ENCODE assay signal across 16 cellular contexts in genomic region chr2:239776441-239777033, GRCh38.
DNase-seq lines count a peak whose midpoint lies in the region; ATAC-seq and TF ChIP-seq lines count a peak whose summit lies in the region.
"Had no signal": no experiment of that assay in that cellular context is flagged by ENCODE, and none has a peak within 500 bp of the region (broad histone marks: within the 10 kb centered on the region; RNA-seq: fewer than 3 reads in every experiment).

No MANE protein-coding gene starts in this region.

- ATAC-seq in GM18505 (IDR thresholded peaks at IDR 0.05; ENCODE audit: unreplicated experiment): no peak

- H3K27me3 ChIP-seq in osteoblast (ENCODE audit: insufficient read depth, low read length) (no peaks in the 10 kb centered on the region), HAP-1 (ENCODE audit: low read depth) (no peaks in the 10 kb centered on the region)

- no peak overlapping the region for H3K4me2 ChIP-seq in osteoblast (ENCODE audit: insufficient read depth, low read length)

- no peak overlapping the region for H3K4me3 Mint-ChIP-seq in activated naive CD4-positive, alpha-beta T cell treated with anti-CD3 and anti-CD28 coated beads, Interleukin-2, amount 10 ng/mL, durations not matched to agents 7 days and 5 days
- H3K4me3 Mint-ChIP-seq: CD4-positive, alpha-beta T cell had no signal

- H3K27ac ChIP-seq in osteoblast (ENCODE audit: low read depth, low read length): no peak overlapping the region

- no peaks in the 10 kb centered on the region for H3K79me2 ChIP-seq in osteoblast (ENCODE audit: insufficient read depth, low read length)

- H3K36me3 Mint-ChIP-seq in activated naive CD4-positive, alpha-beta T cell treated with anti-CD3 and anti-CD28 coated beads, Interleukin-2, amount 10 ng/mL, durations not matched to agents 7 days and 5 days: no peaks in the 10 kb centered on the region

- DNase-seq in activated naive CD4-positive, alpha-beta T cell treated with anti-CD3 and anti-CD28 coated beads, Interleukin-2, amount 10 ng/mL, durations not matched to agents 7 days and 5 days: peak; percentile 14
- no peak for DNase-seq in activated naive CD4-positive, alpha-beta T cell (lab: John Stamatoyannopoulos, UW)
- DNase-seq in ecto neural progenitor cell (ENCODE audit: low spot score) (peak; percentile 32), osteoblast (ENCODE audit: insufficient read length, low spot score, missing footprints) (peak; percentile 65), NCI-H1105 (lab: John Stamatoyannopoulos, UW) (no peak), HAP-1 (ENCODE audit: low spot score in 2 of 2) (no peak)
- DNase-seq: Calu3; CD4-positive, alpha-beta T cell; HCEC 1CT; IMR-90; Karpas-422; MG63; NCI-H1092; NCI-H510A treated with DMSO at 0.1 percent for 48 hours; NCI-H82 had no signal

- no peaks in the 10 kb centered on the region for H3K4me1 ChIP-seq in osteoblast (ENCODE audit: insufficient read depth, low read length)
- H3K4me1 ChIP-seq in HAP-1: no peaks in the 10 kb centered on the region

- no peak for TF ChIP-seq CTCF in osteoblast (IDR thresholded peaks at IDR 0.05; ENCODE audit: extremely low read depth, low read depth, low read length)

- no peak overlapping the region for H3K27ac Mint-ChIP-seq in activated naive CD4-positive, alpha-beta T cell treated with anti-CD3 and anti-CD28 coated beads, Interleukin-2, amount 10 ng/mL, durations not matched to agents 7 days and 5 days
- H3K27ac Mint-ChIP-seq: CD4-positive, alpha-beta T cell had no signal

- H2AFZ ChIP-seq in osteoblast (ENCODE audit: low read length): no peak overlapping the region

- in situ Hi-C loops in HAP-1 (cut with MboI; ENCODE audit: low sequenced_read_pairs): no loop called here

- H3K27me3 Mint-ChIP-seq in activated naive CD4-positive, alpha-beta T cell treated with anti-CD3 and anti-CD28 coated beads, Interleukin-2, amount 10 ng/mL, durations not matched to agents 7 days and 5 days: peaks cover 18% of the 10 kb centered on the region

- peaks cover 2% of the 10 kb centered on the region for H3K9me3 Mint-ChIP-seq in activated naive CD4-positive, alpha-beta T cell treated with anti-CD3 and anti-CD28 coated beads, Interleukin-2, amount 10 ng/mL, durations not matched to agents 7 days and 5 days

- H3K9me3 ChIP-seq in osteoblast (ENCODE audit: low read depth, low read length) (peaks cover under 1% of the 10 kb centered on the region), HAP-1 (no peaks in the 10 kb centered on the region)
- H3K9me3 ChIP-seq: MG63 had no signal

- H3K36me3 ChIP-seq in osteoblast (ENCODE audit: insufficient read depth, low read length): no peaks in the 10 kb centered on the region
- H3K36me3 ChIP-seq in HAP-1 (replicated peaks): no peaks in the 10 kb centered on the region
- H3K36me3 ChIP-seq: MG63 had no signal

- CTCF ChIA-PET in activated naive CD4-positive, alpha-beta T cell treated with anti-CD3 and anti-CD28 coated beads, Interleukin-2, amount 10 ng/mL, durations not matched to agents 7 days and 5 days (lab: Charles Lee): no interaction called here

- no peaks in the 10 kb centered on the region for H3K4me1 Mint-ChIP-seq in activated naive CD4-positive, alpha-beta T cell treated with anti-CD3 and anti-CD28 coated beads, Interleukin-2, amount 10 ng/mL, durations not matched to agents 7 days and 5 days

- no peaks in the 10 kb centered on the region for H4K20me1 ChIP-seq in osteoblast (ENCODE audit: insufficient read depth, low read length)

- TF ChIP-seq POLR2A in GM18505 (IDR thresholded peaks at IDR 0.05; ENCODE audit: borderline replicate concordance, extremely low read depth, insufficient read depth, insufficient read length): no peak

- H3K4me3 ChIP-seq in osteoblast (ENCODE audit: insufficient read depth, low read length) (no peak overlapping the region), HAP-1 (no peak overlapping the region)
- H3K4me3 ChIP-seq: MG63 had no signal

Comparison
In these comparisons a context has a peak if more than half of its experiments do, and no peak if none do; other contexts are left out.
1. DNase-seq: peak in activated naive CD4-positive, alpha-beta T cell treated with anti-CD3 and anti-CD28 coated beads, Interleukin-2, amount 10 ng/mL, durations not matched to agents 7 days and 5 days (single experiment), ecto neural progenitor cell (single experiment) and osteoblast (single experiment); none in activated naive CD4-positive, alpha-beta T cell (0 of 4), NCI-H1105 (single experiment) and HAP-1 (0 of 2).